In genomic region chr14:39168591-39168990, GRCh38 we compare ENCODE assay signal across 9 cellular contexts. TPM values are rescaled to one million over a fixed set of nuclear protein-coding genes. Genes with fewer than 3 reads are reported as not detected.
A peak's percentile ranks its signal among the peaks of the same experiment; 100 is the strongest.
DNase-seq lines count a peak whose midpoint lies in the region; ATAC-seq and TF ChIP-seq lines count a peak whose summit lies in the region.
"Had no signal": no experiment of that assay in that cellular context is flagged by ENCODE, and none has a peak within 500 bp of the region (broad histone marks: within the 10 kb centered on the region; RNA-seq: fewer than 3 reads in every experiment).

No MANE protein-coding gene starts in this region.

- POLR2A ChIA-PET in A673 (lab: Charles Lee; ENCODE audit: low non-redundant PET), result no interaction called here
- POLR2A ChIA-PET in MCF 10A (lab: Yijun Ruan, JAX), result interaction anchor here (0.7 to 2.8 kb wide), 12 partner anchors 10 to 107 kb away, joined by 3 to 10 read pairs (median 3); partner anchors contain the start of gene GEMIN2

- H3K36me3 ChIP-seq in A673 (ENCODE audit: insufficient read depth, low read length, poor library complexity, severe bottlenecking), result no peaks in the 10 kb centered on the region
- peaks cover 0 to 12% of the 10 kb centered on the region in 2 donors for H3K36me3 ChIP-seq in mucosa of rectum (ENCODE audit: control insufficient read depth in 2 of 2, insufficient read depth in 2 of 2, low read length in 2 of 2)

- H3K9me3 Mint-ChIP-seq in HFFc6 (no peaks in the 10 kb centered on the region), MCF 10A (ENCODE audit: unreplicated experiment) (no peaks in the 10 kb centered on the region)

- H3K9me3 ChIP-seq in A673 (ENCODE audit: low read depth, low read length, poor library complexity, severe bottlenecking) (no peaks in the 10 kb centered on the region), mucosa of rectum (ENCODE audit: control insufficient read depth in 2 of 2, low read length in 2 of 2) (no peaks in the 10 kb centered on the region)

- H3K36me3 Mint-ChIP-seq in HFFc6 (ENCODE audit: low read depth) (peaks cover 27% of the 10 kb centered on the region), MCF 10A (ENCODE audit: insufficient read depth, unreplicated experiment) (peaks cover 32% of the 10 kb centered on the region)

- H3K27me3 Mint-ChIP-seq in HFFc6 (ENCODE audit: insufficient read depth) (no peaks in the 10 kb centered on the region; the same call in 1 of the 2 replicates), MCF 10A (ENCODE audit: insufficient read depth, unreplicated experiment) (no peaks in the 10 kb centered on the region)

- H3K27ac Mint-ChIP-seq in HFFc6 (peak overlapping the region; percentile 13), MCF 10A (ENCODE audit: low read depth, unreplicated experiment) (peak overlapping the region; percentile 77)

- peaks cover 43% of the 10 kb centered on the region for H3K4me1 Mint-ChIP-seq in HFFc6 (ENCODE audit: low read depth)
- H3K4me1 Mint-ChIP-seq in MCF 10A (ENCODE audit: insufficient read depth, unreplicated experiment), result peaks cover 14% of the 10 kb centered on the region

- TF ChIP-seq CTCF in A673 (conservative IDR thresholded peaks at IDR 0.05; ENCODE audit: low read depth, low read length) (no peak), HFFc6 (IDR thresholded peaks at IDR 0.05) (no peak), MCF 10A (IDR thresholded peaks at IDR 0.05; ENCODE audit: unreplicated experiment) (no peak)

- peak overlapping the region; percentile 96 for H3K4me3 Mint-ChIP-seq in HFFc6
- H3K4me3 Mint-ChIP-seq in MCF 10A (ENCODE audit: unreplicated experiment), result peak overlapping the region; percentile 83

- H3K9ac ChIP-seq in mucosa of rectum (ENCODE audit: low read depth in 1 of 2, low read length in 2 of 2), result peak overlapping the region in 1 of 2 donors; percentile 95

- intact Hi-C loops in A673 (cut with micrococcal nuclease; ENCODE audit: unreplicated experiment) (no loop called here), MCF 10A (cut with micrococcal nuclease) (no loop called here)

- H3K4me1 ChIP-seq in A673 (ENCODE audit: insufficient read depth, low read length, poor library complexity, severe bottlenecking) (peaks cover 22% of the 10 kb centered on the region), mucosa of rectum (ENCODE audit: control insufficient read depth in 2 of 2, insufficient read depth in 2 of 2, low read length in 2 of 2) (peaks cover 9 to 14% of the 10 kb centered on the region in 2 donors)

- H3K4me3 ChIP-seq in A673 (ENCODE audit: low read depth, low read length, poor library complexity, severe bottlenecking) (peak overlapping the region; percentile 81), mucosa of rectum (ENCODE audit: low read length in 2 of 2) (peak overlapping the region; percentile 91 to 99)

- H3K27ac ChIP-seq in A673 (ENCODE audit: low read depth, low read length, poor library complexity, severe bottlenecking), result peak overlapping the region; percentile 91
- H3K27ac ChIP-seq in mucosa of rectum (ENCODE audit: low read depth in 2 of 2, low read length in 2 of 2), result no peak overlapping the region

- no TSS peak for BruUV-seq in A673 (replicated peaks; lab: Mats Ljungman, UMichigan)
- BruUV-seq in MCF 10A (replicated peaks; lab: Mats Ljungman, UMichigan), result no TSS peak

- ATAC-seq in GM21390 (IDR thresholded peaks at IDR 0.05; ENCODE audit: unreplicated experiment), result no peak

- DNase-seq in A673 (ENCODE audit: low spot score) (no peak), HFFc6 (no peak), MCF 10A (ENCODE audit: unreplicated experiment) (no peak), kidney tubule cell (ENCODE audit: low spot score) (no peak), NOMO-1 treated with dmso at 0.1 percent for 144 hours (lab: John Stamatoyannopoulos, UW; ENCODE audit: unreplicated experiment) (no peak), kidney glomerular epithelial cell (lab: John Stamatoyannopoulos, UW) (no peak)
- DNase-seq: DMS79 had no signal

- CTCF ChIA-PET in A673 (lab: Charles Lee), result no interaction called here
- CTCF ChIA-PET in MCF 10A (lab: Yijun Ruan, JAX), result interaction anchor here (0.7 kb wide), 2 partner anchors 16 to 97 kb away, joined by 3 read pairs; no protein-coding TSS in a partner anchor

- H3K27me3 ChIP-seq in A673 (replicated peaks; ENCODE audit: insufficient read depth, low read depth, low read length, poor library complexity) (no peaks in the 10 kb centered on the region), mucosa of rectum (ENCODE audit: control insufficient read depth in 2 of 2, insufficient read depth in 2 of 2, low read length in 2 of 2) (no peaks in the 10 kb centered on the region)

RNA-seq across cellular contexts. Expression of gene TRAPPC6B, which starts 1.5 kb away (rescaled TPM):
- total RNA-seq in A673 (2021) (25.8 and 27.0 TPM in 2 replicates), MCF 10A (2022) (35.2 and 38.2 TPM in 2 replicates)
- total RNA-seq in HFFc6 (2021; fragmentation: NEBNext Ultra II Directional; extraction: Animal tissue kit (Norgen Biotek cat#: 25700)), result 10 to 100 TPM; 23.7 to 29.9 (median 25.4) TPM

RNA-seq across cellular contexts. Expression of gene PNN, which starts 6.5 kb away (rescaled TPM):
- total RNA-seq in A673 (2021), result 136 and 146 TPM in 2 replicates
- total RNA-seq in HFFc6 (2021; fragmentation: NEBNext Ultra II Directional; extraction: Animal tissue kit (Norgen Biotek cat#: 25700)), result 10 to 100 TPM; 30.1 to 44.5 (median 40.5) TPM
- total RNA-seq in MCF 10A (2022), result 82.6 and 96.7 TPM in 2 replicates

RNA-seq across cellular contexts. Expression of gene GEMIN2, which starts 54.5 kb away (rescaled TPM):
- total RNA-seq in A673 (2021) (27.7 and 32.7 TPM in 2 replicates), MCF 10A (2022) (21.2 and 23.4 TPM in 2 replicates)
- 1 to 10 TPM; 6.6 to 9.6 (median 9.0) TPM for total RNA-seq in HFFc6 (2021; fragmentation: NEBNext Ultra II Directional; extraction: Animal tissue kit (Norgen Biotek cat#: 25700))
